Comparison of ENCODE assay signal across 25 cellular contexts in the genomic region with DNA sequence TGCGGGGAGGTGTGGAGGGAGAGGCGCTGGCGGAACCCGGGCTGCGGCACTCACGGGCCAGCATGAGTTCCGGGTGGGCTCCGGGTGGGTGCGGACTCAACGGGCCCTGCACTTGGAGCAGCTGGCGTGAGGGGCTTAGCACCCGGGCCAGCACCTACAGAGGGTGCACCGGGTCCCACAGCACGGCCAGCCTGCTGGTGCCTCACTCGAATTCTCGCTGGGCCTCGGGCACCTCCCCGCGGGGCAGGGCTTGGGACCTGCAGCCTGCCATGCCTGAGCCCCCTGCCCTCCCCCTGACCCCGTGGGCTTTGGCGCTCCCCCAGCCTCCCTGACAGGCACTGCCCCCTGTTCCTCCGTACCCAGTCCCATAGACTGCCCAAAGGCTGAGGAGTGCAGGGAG.
"Had no signal": no experiment of that assay in that cellular context is flagged by ENCODE, and none has a peak within 500 bp of the region (broad histone marks: within the 10 kb centered on the region; RNA-seq: fewer than 3 reads in every experiment).

No MANE protein-coding gene starts in this region.

- DNase-seq: activated CD4-positive, alpha-beta memory T cell treated with anti-CD3 and anti-CD28 coated beads, Interleukin-2, amount 10 ng/mL, durations not matched to agents 7 days and 5 days; activated CD4-positive, alpha-beta T cell treated with anti-CD3 and anti-CD28 coated beads for 36 hours; activated CD4-positive, alpha-beta T cell treated with anti-CD3 and anti-CD28 coated beads, Interleukin-2, amount 50 U/mL, for 1 hour; activated CD8-positive, alpha-beta memory T cell treated with anti-CD3 and anti-CD28 coated beads, Interleukin-2, amount 50 U/mL, for 48 hours; activated effector memory CD4-positive, alpha-beta T cell treated with Interleukin-2 at 50 U/mL for 16 hours; amygdala; IMR-90; KBM-7; NCI-H1048; NCI-H146; NCI-H187 treated with DMSO at 0.1 percent for 48 hours; NCI-H2171; NCI-H2227 treated with DMSO at 0.1 percent for 48 hours; NCI-H446 treated with DMSO at 0.1 percent for 48 hours; NCI-H526; NCI-H82; OCI-M1; Peyer's patch; Right ventricle myocardium superior; SJCRH30; SK-N-SH; T-helper 1 cell; WERI-Rb-1 had no signal

- H3K9me2 ChIP-seq: SK-N-SH had no signal

- H3K4me1 ChIP-seq: Peyer's patch, SJCRH30 had no signal

- H3K9ac ChIP-seq: SK-N-SH had no signal

- H3K4me2 ChIP-seq: SK-N-SH had no signal

- H3K9me3 ChIP-seq: Peyer's patch, SJCRH30, SK-N-SH had no signal

- ATAC-seq: activated CD4-positive, alpha-beta T cell treated with anti-CD3 and anti-CD28 coated beads for 36 hours had no signal

- H3K36me3 ChIP-seq: Peyer's patch, SJCRH30, WERI-Rb-1 had no signal

- H3K4me3 ChIP-seq: Peyer's patch, SJCRH30 had no signal

- H3K27me3 ChIP-seq: Peyer's patch, SJCRH30 had no signal

- FAIRE-seq: astrocyte had no signal

- H3K27ac ChIP-seq: Peyer's patch, RWPE1, SJCRH30, WERI-Rb-1 had no signal
